Comparison of ENCODE assay signal across 14 cellular contexts in the genomic region with DNA sequence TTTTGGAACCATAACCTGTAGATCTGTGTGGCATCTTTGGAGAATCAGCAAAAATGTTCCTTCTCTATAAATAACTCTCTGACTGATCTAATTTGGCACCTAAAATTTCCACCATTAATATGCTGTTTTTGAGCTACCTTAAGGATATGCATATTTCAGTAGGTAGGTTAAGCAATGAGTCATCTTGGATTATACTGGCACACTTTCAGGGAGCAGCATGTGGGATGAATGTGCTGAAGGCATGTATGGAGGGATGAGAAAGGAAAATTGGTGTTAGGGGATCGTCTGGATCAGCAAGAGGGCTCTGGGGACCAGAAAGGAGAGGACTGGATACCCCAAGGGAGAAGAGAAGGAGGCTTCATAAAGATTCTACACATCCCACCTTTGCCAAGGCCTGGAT. TPM values are rescaled to one million over a fixed set of nuclear protein-coding genes. Genes with fewer than 3 reads are reported as not detected.
DNase-seq lines count a peak whose midpoint lies in the region; ATAC-seq, FAIRE-seq and TF ChIP-seq lines count a peak whose summit lies in the region.
"Had no signal": no experiment of that assay in that cellular context is flagged by ENCODE, and none has a peak within 500 bp of the region (broad histone marks: within the 10 kb centered on the region; RNA-seq: fewer than 3 reads in every experiment).

No MANE protein-coding gene starts in this region.

- H3K27ac ChIP-seq in keratinocyte (ENCODE audit: control insufficient read depth, insufficient read depth, low read length) = no peak overlapping the region
- H3K27ac ChIP-seq in SJCRH30 = no peak overlapping the region
- H3K27ac ChIP-seq: C4-2B, SJSA1 had no signal

- H3K27ac Mint-ChIP-seq in activated naive CD4-positive, alpha-beta T cell treated with anti-CD3 and anti-CD28 coated beads, Interleukin-2, amount 50 U/mL, for 72 hours = no peak overlapping the region

- no peaks in the 10 kb centered on the region for H4K20me1 ChIP-seq in keratinocyte (ENCODE audit: control insufficient read depth, extremely low read depth, insufficient read depth, low read length)

- H2AFZ ChIP-seq in keratinocyte (ENCODE audit: control insufficient read depth, low read length) = no peak overlapping the region

- H3K4me3 ChIP-seq in astrocyte of the spinal cord (ENCODE audit: low read depth, low read length) (no peak overlapping the region), keratinocyte (ENCODE audit: control insufficient read depth in 2 of 3, extremely low read depth in 1 of 3, insufficient read depth in 2 of 3, low read depth in 1 of 3, low read length in 3 of 3) (no peak overlapping the region), SJCRH30 (no peak overlapping the region)
- H3K4me3 ChIP-seq: SJSA1 had no signal

- peaks cover 20% of the 10 kb centered on the region for H3K4me1 ChIP-seq in keratinocyte (ENCODE audit: control insufficient read depth, extremely low read depth, insufficient read depth, low read length)
- H3K4me1 ChIP-seq in SJCRH30 = no peaks in the 10 kb centered on the region
- H3K4me1 ChIP-seq: SJSA1 had no signal

- H3K79me2 ChIP-seq in keratinocyte (ENCODE audit: control insufficient read depth, insufficient read depth, low read length) = no peaks in the 10 kb centered on the region

- TF ChIP-seq CTCF in astrocyte of the spinal cord (IDR thresholded peaks at IDR 0.05; ENCODE audit: low read depth, low read length) (no peak), keratinocyte (optimal IDR thresholded peaks at IDR 0.05 in 1 of 3, IDR thresholded peaks at IDR 0.05 in 1 of 3, conservative IDR thresholded peaks at IDR 0.05 in 1 of 3; ENCODE audit: extremely low read depth in 1 of 3, insufficient read depth in 2 of 3, low read length in 3 of 3) (no peak)

- no peaks in the 10 kb centered on the region for H3K27me3 ChIP-seq in keratinocyte (ENCODE audit: control insufficient read depth, extremely low read depth, insufficient read depth, low read length)
- peaks cover 7% of the 10 kb centered on the region; the same call in 1 of the 2 replicates for H3K27me3 ChIP-seq in SJCRH30

- FAIRE-seq in keratinocyte (lab: Jason Lieb, UNC) = peak; percentile 75

- no peaks in the 10 kb centered on the region for H3K36me3 Mint-ChIP-seq in activated naive CD4-positive, alpha-beta T cell treated with anti-CD3 and anti-CD28 coated beads, Interleukin-2, amount 50 U/mL, for 72 hours

- no peak overlapping the region for H3K9ac ChIP-seq in keratinocyte (ENCODE audit: control insufficient read depth, extremely low read depth, insufficient read depth, low read length)

- dilution Hi-C loops in keratinocyte (cut with MboI; ENCODE audit: extremely low pct_ligation_motif_present, low sequenced_read_pairs) = no loop called here

- in situ Hi-C loops in astrocyte of the spinal cord (cut with HindIII; ENCODE audit: low sequenced_read_pairs) = no loop called here

- no peak for ATAC-seq in activated naive CD4-positive, alpha-beta T cell treated with anti-CD3 and anti-CD28 coated beads, Interleukin-2, amount 50 U/mL, for 72 hours

- peak overlapping the region; percentile 29 for H3K4me2 ChIP-seq in keratinocyte (ENCODE audit: control insufficient read depth, extremely low read depth, insufficient read depth, low read depth, low read length)

- no peaks in the 10 kb centered on the region for H3K9me3 Mint-ChIP-seq in activated naive CD4-positive, alpha-beta T cell treated with anti-CD3 and anti-CD28 coated beads, Interleukin-2, amount 50 U/mL, for 72 hours

- H3K36me3 ChIP-seq in keratinocyte (ENCODE audit: control insufficient read depth in 2 of 2, extremely low read depth in 1 of 2, insufficient read depth in 2 of 2, low read length in 2 of 2) (no peaks in the 10 kb centered on the region), SJCRH30 (no peaks in the 10 kb centered on the region)
- H3K36me3 ChIP-seq: SJSA1 had no signal

- DNase-seq in EL = peak; percentile 8
- DNase-seq in M059J (ENCODE audit: low read depth) = peak; percentile 61
- peak; percentile 17 for DNase-seq in astrocyte of the spinal cord (ENCODE audit: low read depth, low spot score)
- no peak for DNase-seq in keratinocyte (ENCODE audit: low read depth, low spot score)
- no peak for DNase-seq in GOT3 (lab: John Stamatoyannopoulos, UW)
- DNase-seq in activated naive CD4-positive, alpha-beta T cell treated with anti-CD3 and anti-CD28 coated beads, Interleukin-2, amount 50 U/mL, for 72 hours (ENCODE audit: low spot score in 2 of 2) = no peak
- DNase-seq in OCI-M2 (lab: John Stamatoyannopoulos, UW; ENCODE audit: unreplicated experiment) = no peak
- no peak for DNase-seq in SJCRH30
- DNase-seq: DMS 273 treated with DMSO at 0.1 percent for 48 hours, NCI-H1105, NCI-H1694, NCI-H526 had no signal

- no peaks in the 10 kb centered on the region for H3K9me1 ChIP-seq in keratinocyte (ENCODE audit: control insufficient read depth, extremely low read depth, insufficient read depth, low read length)

- H3K9me3 ChIP-seq in keratinocyte (ENCODE audit: control insufficient read depth, low read depth, low read length) (no peaks in the 10 kb centered on the region), SJCRH30 (replicated peaks) (no peaks in the 10 kb centered on the region)
- H3K9me3 ChIP-seq: SJSA1 had no signal

RNA-seq across cellular contexts. Expression of gene ELF5, which starts 44.6 kb away (rescaled TPM):
- total RNA-seq in M059J (2014; rRNA removed; shearing (Covaris generic)) = 0.30 and 0.79 TPM in 2 replicates
- polyA plus RNA-seq in keratinocyte = not detected in 3 replicates
- polyA plus RNA-seq in keratinocyte (2011; ENCODE audit: low read depth) = not detected
- polyA plus RNA-seq in keratinocyte (2011; cell fraction: cytosol; rRNA removed) = not detected in 2 replicates
- polyA plus RNA-seq in keratinocyte (2011; cell fraction: nucleus; rRNA removed) = not detected in 2 replicates
- not detected in 2 replicates for polyA plus RNA-seq in keratinocyte (2012; ENCODE audit: low replicate concordance)
- polyA minus RNA-seq in keratinocyte = not detected in 3 replicates
- not detected for polyA minus RNA-seq in keratinocyte (2011; cell fraction: cytosol; rRNA and poly(A)+ RNA removed)
- not detected in 2 replicates for polyA minus RNA-seq in keratinocyte (2011; cell fraction: nucleus; rRNA and poly(A)+ RNA removed)
- not detected for total RNA-seq in activated naive CD4-positive, alpha-beta T cell treated with anti-CD3 and anti-CD28 coated beads, Interleukin-2, amount 50 U/mL, for 72 hours
- total RNA-seq in SJCRH30 (2014; rRNA removed; shearing (Covaris generic)) = not detected in 2 replicates
- total RNA-seq: SJSA1 had no signal

Comparison
In these comparisons a context has a peak if more than half of its experiments do, and no peak if none do; other contexts are left out.
1. DNase-seq: peak in EL (single experiment), M059J (single experiment) and astrocyte of the spinal cord (single experiment); none in keratinocyte (single experiment), GOT3 (single experiment), activated naive CD4-positive, alpha-beta T cell treated with anti-CD3 and anti-CD28 coated beads, Interleukin-2, amount 50 U/mL, for 72 hours (0 of 2), OCI-M2 (single experiment) and SJCRH30 (0 of 2).